ENCODE assay signal across 31 cellular contexts in the genomic region with DNA sequence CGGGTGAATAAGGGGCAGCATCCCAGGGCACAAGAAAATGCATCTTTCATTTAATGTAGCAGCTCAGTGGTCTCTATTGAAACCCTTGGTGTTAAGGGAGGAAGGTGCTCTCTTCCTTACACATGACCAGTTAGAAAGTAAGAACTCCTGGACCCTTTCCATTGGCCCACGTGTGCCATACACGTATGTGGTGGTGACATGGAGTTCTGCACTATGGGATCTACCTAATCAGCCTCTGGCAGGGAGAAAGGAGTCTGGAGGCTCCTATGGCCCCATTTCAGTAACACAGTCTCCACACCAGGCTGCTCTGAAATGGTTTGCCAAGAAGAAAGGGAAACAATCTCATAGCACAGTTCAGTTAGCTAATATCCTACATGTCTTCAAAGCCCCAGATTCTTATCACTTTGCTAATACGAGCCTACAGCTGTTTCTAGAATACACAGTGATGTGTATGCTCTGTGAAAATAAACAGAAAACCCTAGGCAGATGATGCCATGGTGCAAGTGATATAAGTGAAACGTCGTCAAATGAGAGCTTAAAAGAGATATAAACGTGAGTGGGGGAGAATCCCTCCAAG. TPM values are rescaled to one million over a fixed set of nuclear protein-coding genes. Genes with fewer than 3 reads are reported as not detected.
DNase-seq lines count a peak whose midpoint lies in the region; ATAC-seq, FAIRE-seq and TF ChIP-seq lines count a peak whose summit lies in the region.
"Had no signal": no experiment of that assay in that cellular context is flagged by ENCODE, and none has a peak within 500 bp of the region (broad histone marks: within the 10 kb centered on the region; RNA-seq: fewer than 3 reads in every experiment).

No MANE protein-coding gene starts in this region.

- in situ Hi-C loops in GM12878 (cut with MboI): no loop called here

- H3K9ac ChIP-seq in GM12878 (ENCODE audit: control insufficient read depth, insufficient read depth, low read length): no peak overlapping the region

- SMC1A ChIA-PET in GM12878 (lab: Charles Lee; ENCODE audit: uncharacterized antibody, unreplicated experiment): interaction anchor here (0.5 to 0.9 kb wide), 3 partner anchors 37 to 1387 kb away, joined by 3 read pairs; no protein-coding TSS in a partner anchor

- TF ChIP-seq POLR2A in GM12878 (IDR thresholded peaks at IDR 0.05; ENCODE audit: low read depth, low read length) (no peak), esophagus squamous epithelium (IDR thresholded peaks at IDR 0.05) (no peak)

- H4K20me1 ChIP-seq in GM12878 (ENCODE audit: control insufficient read depth, insufficient read depth): no peaks in the 10 kb centered on the region

- H3K4me1 ChIP-seq in GM12878 (ENCODE audit: control insufficient read depth, insufficient read depth, low read length) (peaks cover 7% of the 10 kb centered on the region; the same call in 1 of the 2 replicates), left lung (peaks cover 3 to 5% of the 10 kb centered on the region in 2 donors), esophagus squamous epithelium (no peaks in the 10 kb centered on the region)
- H3K4me1 ChIP-seq: A549, Peyer's patch, SJCRH30 had no signal

- WGBS in GM12878 (ENCODE audit: insufficient coverage, insufficient replicate concordance, low lambda C conversion rate, missing lambda C conversion rate): 20% methylated on average over 7 of the region's 7 CpGs
- 70 to 89% methylated on average over 6 to 7 of the region's 7 CpGs for WGBS in esophagus squamous epithelium, 2 donors

- no peak for TF ChIP-seq EP300 in GM12878 (IDR thresholded peaks at IDR 0.05; ENCODE audit: borderline replicate concordance in 1 of 2, control insufficient read depth in 1 of 2, low read depth in 2 of 2, low read length in 2 of 2)

- no peak for FAIRE-seq in GM12878 (lab: Jason Lieb, UNC)
- FAIRE-seq: A549, endometrium, HepG2, kidney, small intestine had no signal

- H3K4me2 ChIP-seq in GM12878 (ENCODE audit: control insufficient read depth, insufficient read depth): no peak overlapping the region
- H3K4me2 ChIP-seq: A549 had no signal

- H3K27ac Mint-ChIP-seq in progenitor cell of endocrine pancreas: no peak overlapping the region
- H3K27ac Mint-ChIP-seq: dendritic cell treated with granulocyte-macrophage colony-stimulating factor and Interleukin-4, amounts not matched to agents 40 ng/mL and 50 ng/mL, for 4 days; nephron; T-cell had no signal

- TF ChIP-seq RAD21 in GM12878 (IDR thresholded peaks at IDR 0.05; ENCODE audit: insufficient read depth, low read depth, low read length): no peak

- TF ChIP-seq CTCF in GM12878 (IDR thresholded peaks at IDR 0.05 in 2 of 3, conservative IDR thresholded peaks at IDR 0.05 in 1 of 3; ENCODE audit: control insufficient read depth in 2 of 3, extremely low read depth in 1 of 3, insufficient read depth in 1 of 3, low read depth in 3 of 3, low read length in 3 of 3) (no peak), left lung (IDR thresholded peaks at IDR 0.05) (no peak), esophagus squamous epithelium (IDR thresholded peaks at IDR 0.05) (no peak), progenitor cell of endocrine pancreas (IDR thresholded peaks at IDR 0.05; ENCODE audit: unreplicated experiment) (no peak)

- DNase-seq in EH (ENCODE audit: low read depth) (peak; percentile 63), GM12878 (ENCODE audit: low read depth, low spot score) (no peak), left lung (no peak), NCI-H526 (lab: John Stamatoyannopoulos, UW) (no peak), esophagus squamous epithelium (lab: John Stamatoyannopoulos, UW) (no peak), germinal center (ENCODE audit: low spot score) (no peak), progenitor cell of endocrine pancreas (ENCODE audit: low spot score, unreplicated experiment) (no peak)
- peak; percentile 43 for DNase-seq in Jurkat, Clone E6-1 (ENCODE audit: low read depth, low spot score)
- DNase-seq: activated CD4-positive, alpha-beta T cell treated with anti-CD3 and anti-CD28 coated beads, Interleukin-2, amount 50 U/mL, for 48 hours; activated naive CD4-positive, alpha-beta T cell treated with anti-CD3 and anti-CD28 coated beads, Interleukin-2, amount 50 U/mL, for 16 hours; kidney; lower lobe of right lung; mucosa of descending colon; NCI-H1092; NCI-H187; NCI-H2171; NCI-H526 treated with DMSO at 0.1 percent for 48 hours; ovary; Peyer's patch; SJCRH30; small intestine; stimulated activated CD4-positive, alpha-beta T cell treated with anti-CD3 and anti-CD28 coated beads, Interleukin-1b, Interleukin-23, amount 100 ng/mL, for 48 hours; T-cell; upper lobe of left lung had no signal

- CTCF ChIA-PET in GM12878 (lab: Yijun Ruan, JAX): no interaction called here

- peaks cover 1% of the 10 kb centered on the region for H3K36me3 Mint-ChIP-seq in progenitor cell of endocrine pancreas (ENCODE audit: insufficient read depth)
- H3K36me3 Mint-ChIP-seq: T-cell had no signal

- H3K9me3 ChIP-seq in GM12878 (replicated peaks; ENCODE audit: control insufficient read depth, insufficient read depth, low read length) (no peaks in the 10 kb centered on the region), left lung (no peaks in the 10 kb centered on the region), esophagus squamous epithelium (no peaks in the 10 kb centered on the region)
- H3K9me3 ChIP-seq: A549, lower lobe of right lung, mucosa of descending colon, ovary, Peyer's patch, SJCRH30, upper lobe of left lung had no signal

- H3K36me3 ChIP-seq in GM12878 (ENCODE audit: control insufficient read depth in 2 of 2, insufficient read depth in 2 of 2, low read length in 1 of 2) (no peaks in the 10 kb centered on the region), left lung (peaks cover 0 to 6% of the 10 kb centered on the region in 2 donors), esophagus squamous epithelium (no peaks in the 10 kb centered on the region)
- H3K36me3 ChIP-seq: cardiac muscle cell, ovary, Peyer's patch, SJCRH30 had no signal

- no peaks in the 10 kb centered on the region for H3K79me2 ChIP-seq in GM12878 (ENCODE audit: control insufficient read depth, insufficient read depth, low read length)

- intact Hi-C loops in GM12878 (cut with micrococcal nuclease; ENCODE audit: unreplicated experiment) (no loop called here), left lung (cut with DNase I) (no loop called here), esophagus squamous epithelium (cut with DNase I) (no loop called here)

- H3K27me3 ChIP-seq in GM12878 (replicated peaks in 1 of 2; ENCODE audit: control insufficient read depth in 2 of 2, insufficient read depth in 2 of 2, low read length in 1 of 2) (no peaks in the 10 kb centered on the region; a peak in 2 of 4 replicates), left lung (peaks cover 0 to 2% of the 10 kb centered on the region in 2 donors), esophagus squamous epithelium (no peaks in the 10 kb centered on the region)
- H3K27me3 ChIP-seq: ovary, Peyer's patch, upper lobe of left lung had no signal

- peak; percentile 23 for ATAC-seq in GM12878
- peak; percentile 21 for ATAC-seq in left lung
- ATAC-seq: A549, HepG2, lower lobe of right lung, mucosa of descending colon, T-cell had no signal

- RAD21 ChIA-PET in GM12878 (lab: Charles Lee; ENCODE audit: unreplicated experiment): no interaction called here

- no peaks in the 10 kb centered on the region for H3K27me3 Mint-ChIP-seq in progenitor cell of endocrine pancreas
- H3K27me3 Mint-ChIP-seq: dendritic cell treated with granulocyte-macrophage colony-stimulating factor and Interleukin-4, amounts not matched to agents 40 ng/mL and 50 ng/mL, for 4 days had no signal

- H3K27ac ChIP-seq in GM12878 (ENCODE audit: control insufficient read depth, insufficient read depth) (no peak overlapping the region), left lung (no peak overlapping the region), esophagus squamous epithelium (no peak overlapping the region)
- H3K27ac ChIP-seq: A549, cardiac muscle cell, lower lobe of right lung, ovary, Peyer's patch, SJCRH30 had no signal

- no peak overlapping the region for H3K4me3 ChIP-seq in Jurkat, Clone E6-1 (ENCODE audit: low read length)
- H3K4me3 ChIP-seq in GM12878 (no peak overlapping the region), left lung (no peak overlapping the region), esophagus squamous epithelium (no peak overlapping the region)
- H3K4me3 ChIP-seq: A549, cardiac muscle cell, lower lobe of right lung, mucosa of descending colon, ovary, Peyer's patch, SJCRH30, upper lobe of left lung had no signal

- H3K4me1 Mint-ChIP-seq in progenitor cell of endocrine pancreas (ENCODE audit: low read depth): no peaks in the 10 kb centered on the region
- H3K4me1 Mint-ChIP-seq: nephron, T-cell had no signal

- no peaks in the 10 kb centered on the region for H3K9me3 Mint-ChIP-seq in progenitor cell of endocrine pancreas (ENCODE audit: low read depth)
- H3K9me3 Mint-ChIP-seq: dendritic cell treated with granulocyte-macrophage colony-stimulating factor and Interleukin-4, amounts not matched to agents 40 ng/mL and 50 ng/mL, for 4 days; nephron had no signal

- POLR2A ChIA-PET in GM12878 (lab: Charles Lee): interaction anchor here (0.8 kb wide), 1 partner anchor 11 kb away, joined by 3 read pairs; no protein-coding TSS in a partner anchor

- no peak overlapping the region for H3K4me3 Mint-ChIP-seq in progenitor cell of endocrine pancreas (ENCODE audit: low read depth)
- H3K4me3 Mint-ChIP-seq: dendritic cell treated with granulocyte-macrophage colony-stimulating factor and Interleukin-4, amounts not matched to agents 40 ng/mL and 50 ng/mL, for 4 days; nephron; T-cell had no signal

- BruUV-seq in GM12878 (replicated peaks; lab: Mats Ljungman, UMichigan): no TSS peak

- H2AFZ ChIP-seq in GM12878 (ENCODE audit: control insufficient read depth, low read depth, low read length): no peak overlapping the region

RNA-seq across cellular contexts. Expression of a gene that starts 7.0 kb away (rescaled TPM):
- polyA plus RNA-seq in Jurkat, Clone E6-1 (2012; ENCODE audit: insufficient read depth, insufficient read length): 19.8 TPM
- 1.0 and 1.5 TPM in 2 replicates for total RNA-seq in GM12878 (2013; cell fraction: nucleolus; rRNA removed)
- total RNA-seq in GM12878 (2014; rRNA removed) (not detected in 2 replicates), GM12878 (2014; rRNA removed; fragmentation: Illumina TruSeq; extraction: Trizol) (not detected in 2 replicates), GM12878 (2021) (0.24 and 0.33 TPM in 2 replicates), left lung (100 to 1,000 TPM; 329 to 346 TPM), esophagus squamous epithelium (10 to 100 TPM; 11.2 to 68.3 (median 41.8) TPM), progenitor cell of endocrine pancreas (37.6 and 43.9 TPM in 2 replicates)
- not detected for polyA plus RNA-seq in GM12878 (2011; ENCODE audit: low read depth)
- polyA plus RNA-seq in GM12878 (2011; rRNA removed) (0.89 and 1.2 TPM in 2 replicates), GM12878 (2014; fragmentation: Illumina TruSeq; extraction: Trizol) (not detected in 2 replicates), GM12878 (2014; fragmentation: Nextera tagmentation; extraction: Ambion mirVana) (not detected), GM12878 (2014; rRNA removed) (not detected in 2 replicates), GM12878 (2016; fragmentation: Nextera tagmentation; extraction: Ambion mirVana) (under 1 TPM; 0.27 to 0.37 TPM)
- 1.1 and 1.3 TPM in 2 replicates for polyA plus RNA-seq in GM12878 (2011; cell fraction: cytosol; rRNA removed)
- polyA plus RNA-seq in GM12878 (2011; cell fraction: nucleus; rRNA removed): 1.3 and 1.5 TPM in 2 replicates
- not detected in 2 replicates for polyA plus RNA-seq in GM12878 (2012)
- 0.88 and 2.0 TPM in 2 replicates for polyA minus RNA-seq in GM12878 (2011; rRNA and poly(A)+ RNA removed)
- 1.3 and 2.5 TPM in 2 replicates for polyA minus RNA-seq in GM12878 (2011; cell fraction: cytosol; rRNA and poly(A)+ RNA removed)
- 0.86 and 1.2 TPM in 2 replicates for polyA minus RNA-seq in GM12878 (2011; cell fraction: nucleus; rRNA and poly(A)+ RNA removed)
- total RNA-seq: G401, HepG2 had no signal
- polyA plus RNA-seq: HepG2 had no signal

Comparison
In these comparisons a context has a peak if more than half of its experiments do, and no peak if none do; other contexts are left out.
1. DNase-seq: peak in EH (single experiment) and Jurkat, Clone E6-1 (single experiment); none in GM12878 (single experiment), left lung (0 of 2), NCI-H526 (0 of 2), esophagus squamous epithelium (single experiment), germinal center (single experiment) and progenitor cell of endocrine pancreas (single experiment).
2. RNA of a gene that starts 7.0 kb away (total RNA-seq): 329 to 346 TPM in left lung, 11.2 to 68.3 TPM in esophagus squamous epithelium and 37.6 to 43.9 TPM in progenitor cell of endocrine pancreas; 0.24 to 1.5 TPM in GM12878; every median in the first group is over 4 times any median in the second.